1 cellular context compared by ENCODE assay signal in the genomic region with DNA sequence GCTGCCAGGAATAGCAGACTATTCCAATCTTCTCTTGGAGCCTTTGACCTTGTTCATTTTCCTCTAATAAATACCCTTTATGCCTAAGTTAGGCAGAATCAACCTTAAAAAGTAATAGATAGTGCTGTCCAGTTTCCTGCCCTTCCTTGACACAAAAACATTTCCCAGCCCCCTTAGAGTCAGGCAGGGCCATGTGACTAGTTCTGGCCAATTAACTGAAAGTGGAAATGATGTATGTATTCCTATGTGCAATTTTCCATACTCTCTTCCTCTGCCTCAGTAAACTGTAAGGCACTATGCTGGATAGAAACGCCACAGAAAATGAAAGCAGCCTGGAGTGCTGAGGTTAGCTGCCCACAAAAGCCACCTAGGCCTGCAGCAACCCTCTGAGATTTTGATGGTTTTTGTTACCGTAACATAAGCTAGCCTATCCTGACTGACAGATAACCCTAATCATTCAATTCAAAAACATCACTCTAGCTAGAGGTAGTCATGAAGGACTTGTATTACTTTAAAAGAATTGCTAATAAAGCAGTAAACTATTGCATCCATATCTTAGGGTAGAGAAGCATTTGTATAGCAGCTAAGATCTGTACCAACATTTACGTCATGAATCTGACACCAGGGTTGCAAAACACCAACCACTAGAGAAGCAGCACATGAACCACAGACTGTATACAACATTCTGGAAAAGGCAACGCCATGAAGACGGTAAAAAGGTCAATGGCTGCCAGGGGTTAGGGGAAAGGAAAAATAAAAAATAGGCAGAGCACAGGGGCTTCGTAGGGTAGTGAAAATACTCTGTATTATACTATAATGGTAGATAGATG.
TF ChIP-seq lines count a peak whose summit lies in the region.

No MANE protein-coding gene starts in this region.

TF ChIP-seq in K562, 482 proteins besides CTCF, POLR2A, EP300 and RAD21:
- TF ChIP-seq NFYB (IDR thresholded peaks at IDR 0.05; ENCODE audit: extremely low read depth, insufficient read length): peak; percentile 63
- no peak for TF ChIP-seq ZNF239 (CRISPR knock-in tag; IDR thresholded peaks at IDR 0.05)
- TF ChIP-seq, protein P1, sequence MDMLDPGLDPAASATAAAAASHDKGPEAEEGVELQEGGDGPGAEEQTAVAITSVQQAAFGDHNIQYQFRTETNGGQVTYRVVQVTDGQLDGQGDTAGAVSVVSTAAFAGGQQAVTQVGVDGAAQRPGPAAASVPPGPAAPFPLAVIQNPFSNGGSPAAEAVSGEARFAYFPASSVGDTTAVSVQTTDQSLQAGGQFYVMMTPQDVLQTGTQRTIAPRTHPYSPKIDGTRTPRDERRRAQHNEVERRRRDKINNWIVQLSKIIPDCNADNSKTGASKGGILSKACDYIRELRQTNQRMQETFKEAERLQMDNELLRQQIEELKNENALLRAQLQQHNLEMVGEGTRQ (CRISPR knock-in tag; IDR thresholded peaks at IDR 0.05): peak; percentile 57
